In genomic region chr3:50246517-50246954, GRCh38 we compare ENCODE assay signal across 8 cellular contexts. TPM values are rescaled to one million over a fixed set of nuclear protein-coding genes. Genes with fewer than 3 reads are reported as not detected.
A peak's percentile ranks its signal among the peaks of the same experiment; 100 is the strongest.
DNase-seq lines count a peak whose midpoint lies in the region; ATAC-seq and TF ChIP-seq lines count a peak whose summit lies in the region.

No MANE protein-coding gene starts in this region.

- intact Hi-C loops in activated T-helper 2 cell treated with anti-CD3 and anti-CD28 coated beads, Interferon-gamma antibody, Interleukin-2, Interleukin-4, amounts not matched to agents 10 μg/mL and 5 μg/mL and 100 μg/mL, durations not matched to agents 14 hours and 24 hours and 36 hours (cut with micrococcal nuclease) = loop anchor here (1.0 to 2.0 kb wide), 5 partner anchors 8 to 52 kb away; partner anchors contain the start of genes HYAL3 and NAA80
- intact Hi-C loops in sciatic nerve (cut with DNase I) = no loop called here

- peak; percentile 58 for ATAC-seq in HG02759 (IDR thresholded peaks at IDR 0.05; ENCODE audit: unreplicated experiment)
- peak; percentile 49 for ATAC-seq in sciatic nerve

- DNase-seq in GM10248 (ENCODE audit: extremely low spot score) (peak; percentile 78), Peyer's patch (peak in 2 of 3 donors; percentile 70 to 82), foreskin melanocyte (peak; percentile 74), sciatic nerve (ENCODE audit: low spot score) (no peak), iPS-NIHi7 (ENCODE audit: extremely low spot score) (no peak), NCI-H526 (lab: John Stamatoyannopoulos, UW) (no peak)
- DNase-seq in activated T-helper 2 cell treated with anti-CD3 and anti-CD28 coated beads, Interferon-gamma antibody, Interleukin-2, Interleukin-4, amounts not matched to agents 10 μg/mL and 5 μg/mL and 100 μg/mL, durations not matched to agents 14 hours and 24 hours and 36 hours (ENCODE audit: low spot score) = peak; percentile 78

- peaks cover 3 to 85% (median 59%) of the 10 kb centered on the region in 4 donors for H3K4me1 ChIP-seq in Peyer's patch

- TF ChIP-seq POLR2A in Peyer's patch (IDR thresholded peaks at IDR 0.05) = no peak

- peaks cover 61% of the 10 kb centered on the region for H3K4me1 Mint-ChIP-seq in activated T-helper 2 cell treated with anti-CD3 and anti-CD28 coated beads, Interferon-gamma antibody, Interleukin-2, Interleukin-4, amounts not matched to agents 10 μg/mL and 5 μg/mL and 100 μg/mL, durations not matched to agents 14 hours and 24 hours and 36 hours (ENCODE audit: low read depth)

- no peaks in the 10 kb centered on the region for H3K36me3 ChIP-seq in Peyer's patch

- no peaks in the 10 kb centered on the region for H3K9me3 ChIP-seq in Peyer's patch

- no peak for TF ChIP-seq CTCF in GM10248 (IDR thresholded peaks at IDR 0.05; ENCODE audit: control extremely low read depth, extremely low read depth, low read depth, missing control alignments)
- no peak for TF ChIP-seq CTCF in Peyer's patch (IDR thresholded peaks at IDR 0.05)

- no peaks in the 10 kb centered on the region for H3K27me3 ChIP-seq in Peyer's patch

- CTCF ChIA-PET in GM10248 (lab: Yijun Ruan, JAX) = interaction anchor here (0.7 to 12.7 kb wide), 38 partner anchors 12 to 1727 kb away, joined by 3 to 276 read pairs (median 4); partner anchors contain the start of genes ABHD14B, GNAI2, GNAT1 and HYAL2

- H3K9me3 Mint-ChIP-seq in activated T-helper 2 cell treated with anti-CD3 and anti-CD28 coated beads, Interferon-gamma antibody, Interleukin-2, Interleukin-4, amounts not matched to agents 10 μg/mL and 5 μg/mL and 100 μg/mL, durations not matched to agents 14 hours and 24 hours and 36 hours = no peaks in the 10 kb centered on the region

- H3K4me3 ChIP-seq in Peyer's patch = peak overlapping the region; percentile 34 to 61 (median 44)

- peak overlapping the region; percentile 73 to 86 (median 76) for H3K27ac ChIP-seq in Peyer's patch

- peak overlapping the region; percentile 82 for H3K4me3 Mint-ChIP-seq in activated T-helper 2 cell treated with anti-CD3 and anti-CD28 coated beads, Interferon-gamma antibody, Interleukin-2, Interleukin-4, amounts not matched to agents 10 μg/mL and 5 μg/mL and 100 μg/mL, durations not matched to agents 14 hours and 24 hours and 36 hours (ENCODE audit: low read depth)

- H3K27ac Mint-ChIP-seq in activated T-helper 2 cell treated with anti-CD3 and anti-CD28 coated beads, Interferon-gamma antibody, Interleukin-2, Interleukin-4, amounts not matched to agents 10 μg/mL and 5 μg/mL and 100 μg/mL, durations not matched to agents 14 hours and 24 hours and 36 hours = peak overlapping the region; percentile 92

- POLR2A ChIA-PET in GM10248 (lab: Yijun Ruan, JAX) = interaction anchor here (0.6 to 1.1 kb wide), 3 partner anchors 11 to 38 kb away, joined by 3 to 9 read pairs (median 4); partner anchors contain the start of gene GNAI2

- no peaks in the 10 kb centered on the region for H3K27me3 Mint-ChIP-seq in activated T-helper 2 cell treated with anti-CD3 and anti-CD28 coated beads, Interferon-gamma antibody, Interleukin-2, Interleukin-4, amounts not matched to agents 10 μg/mL and 5 μg/mL and 100 μg/mL, durations not matched to agents 14 hours and 24 hours and 36 hours (ENCODE audit: low read depth)

- H3K36me3 Mint-ChIP-seq in activated T-helper 2 cell treated with anti-CD3 and anti-CD28 coated beads, Interferon-gamma antibody, Interleukin-2, Interleukin-4, amounts not matched to agents 10 μg/mL and 5 μg/mL and 100 μg/mL, durations not matched to agents 14 hours and 24 hours and 36 hours (ENCODE audit: low read depth) = peaks cover 31% of the 10 kb centered on the region

RNA-seq across cellular contexts. Expression of gene GNAI2, which starts 10.5 kb away (rescaled TPM):
- total RNA-seq in Peyer's patch (100 to 1,000 TPM in 2 of 4 donors, 10 to 100 TPM in 2; 71.8 to 178 (median 98.4) TPM), sciatic nerve (313 TPM)
- total RNA-seq in activated T-helper 2 cell treated with anti-CD3 and anti-CD28 coated beads, Interferon-gamma antibody, Interleukin-2, Interleukin-4, amounts not matched to agents 10 μg/mL and 5 μg/mL and 100 μg/mL, durations not matched to agents 14 hours and 24 hours and 36 hours = 267 and 269 TPM in 2 replicates

RNA-seq across cellular contexts. Expression of gene SEMA3B, which starts 22.4 kb away (rescaled TPM):
- total RNA-seq in Peyer's patch (100 to 1,000 TPM in 3 of 4 donors, 10 to 100 TPM in 1; 56.1 to 367 (median 267) TPM), sciatic nerve (390 TPM)
- 0.30 and 0.68 TPM in 2 replicates for total RNA-seq in activated T-helper 2 cell treated with anti-CD3 and anti-CD28 coated beads, Interferon-gamma antibody, Interleukin-2, Interleukin-4, amounts not matched to agents 10 μg/mL and 5 μg/mL and 100 μg/mL, durations not matched to agents 14 hours and 24 hours and 36 hours

RNA-seq across cellular contexts. Expression of gene LSMEM2, which starts 32.4 kb away (rescaled TPM):
- total RNA-seq in Peyer's patch = not detected
- total RNA-seq in activated T-helper 2 cell treated with anti-CD3 and anti-CD28 coated beads, Interferon-gamma antibody, Interleukin-2, Interleukin-4, amounts not matched to agents 10 μg/mL and 5 μg/mL and 100 μg/mL, durations not matched to agents 14 hours and 24 hours and 36 hours = not detected in 2 replicates
- 2.0 TPM for total RNA-seq in sciatic nerve

RNA-seq across cellular contexts. Expression of gene SLC38A3, which starts 41.5 kb away (rescaled TPM):
- total RNA-seq in Peyer's patch = 1 to 10 TPM in 1 of 4 donors, not detected in 3; 1.3 TPM
- total RNA-seq in activated T-helper 2 cell treated with anti-CD3 and anti-CD28 coated beads, Interferon-gamma antibody, Interleukin-2, Interleukin-4, amounts not matched to agents 10 μg/mL and 5 μg/mL and 100 μg/mL, durations not matched to agents 14 hours and 24 hours and 36 hours = not detected in 2 replicates
- total RNA-seq in sciatic nerve = 2.5 TPM

RNA-seq across cellular contexts. Expression of gene IFRD2, which starts 45.7 kb away (rescaled TPM):
- total RNA-seq in Peyer's patch (100 to 1,000 TPM in 3 of 4 donors, 10 to 100 TPM in 1; 75.5 to 205 (median 140) TPM), sciatic nerve (51.2 TPM)
- total RNA-seq in activated T-helper 2 cell treated with anti-CD3 and anti-CD28 coated beads, Interferon-gamma antibody, Interleukin-2, Interleukin-4, amounts not matched to agents 10 μg/mL and 5 μg/mL and 100 μg/mL, durations not matched to agents 14 hours and 24 hours and 36 hours = 154 and 164 TPM in 2 replicates

Comparison
In these comparisons a context has a peak if more than half of its experiments do, and no peak if none do; other contexts are left out.
1. DNase-seq: peak in GM10248 (single experiment), Peyer's patch (2 of 3), activated T-helper 2 cell treated with anti-CD3 and anti-CD28 coated beads, Interferon-gamma antibody, Interleukin-2, Interleukin-4, amounts not matched to agents 10 μg/mL and 5 μg/mL and 100 μg/mL, durations not matched to agents 14 hours and 24 hours and 36 hours (single experiment) and foreskin melanocyte (single experiment); none in sciatic nerve (single experiment), iPS-NIHi7 (single experiment) and NCI-H526 (0 of 2).
2. RNA of gene SEMA3B, which starts 22.4 kb away (total RNA-seq): 390 TPM in sciatic nerve (single experiment) and 56.1 to 367 TPM in Peyer's patch; 0.30 to 0.68 TPM in activated T-helper 2 cell treated with anti-CD3 and anti-CD28 coated beads, Interferon-gamma antibody, Interleukin-2, Interleukin-4, amounts not matched to agents 10 μg/mL and 5 μg/mL and 100 μg/mL, durations not matched to agents 14 hours and 24 hours and 36 hours; every median in the first group is over 10 times any median in the second.